ENCODE assay signal across 21 cellular contexts in the genomic region with DNA sequence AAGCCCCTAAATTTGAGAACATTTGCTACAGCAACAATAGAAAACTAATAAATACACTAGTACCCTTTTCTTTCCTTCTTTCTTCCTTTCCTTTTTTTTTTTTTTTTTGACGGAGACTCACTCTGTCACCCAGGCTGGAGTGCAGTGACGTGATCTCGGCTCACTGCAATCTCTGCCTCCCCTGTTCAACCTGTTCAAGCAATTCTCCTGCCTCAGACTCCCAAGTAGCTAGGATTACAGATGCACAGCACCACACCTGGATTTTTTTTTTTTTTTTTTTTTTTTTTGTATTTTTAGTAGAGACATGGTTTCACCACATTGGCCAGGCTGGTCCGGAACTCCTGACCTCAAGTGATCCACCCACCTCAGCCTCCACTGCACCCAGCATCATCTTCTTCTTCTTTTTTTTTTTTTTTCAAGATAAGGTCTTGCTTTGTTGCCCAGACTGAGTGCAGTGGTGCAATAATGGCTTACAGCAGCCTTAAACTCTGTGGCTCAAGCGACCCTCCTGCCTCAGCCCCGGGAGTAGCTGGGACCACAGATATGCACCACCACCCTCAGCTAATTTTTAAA. TPM values are rescaled to one million over a fixed set of nuclear protein-coding genes. Genes with fewer than 3 reads are reported as not detected.
DNase-seq lines count a peak whose midpoint lies in the region; ATAC-seq and TF ChIP-seq lines count a peak whose summit lies in the region.
"Had no signal": no experiment of that assay in that cellular context is flagged by ENCODE, and none has a peak within 500 bp of the region (broad histone marks: within the 10 kb centered on the region; RNA-seq: fewer than 3 reads in every experiment).

No MANE protein-coding gene starts in this region.

- WGBS in body of pancreas, 2 donors, result 80 to 90% methylated on average over 6 of the region's 6 CpGs

- no peak overlapping the region for H3K27ac Mint-ChIP-seq in GM23338
- H3K27ac Mint-ChIP-seq in memory B cell, result no peak overlapping the region
- H3K27ac Mint-ChIP-seq: activated CD4-positive, alpha-beta T cell treated with anti-CD3 and anti-CD28 coated beads for 36 hours; activated T-helper 2 cell treated with anti-CD3 and anti-CD28 coated beads, Interferon-gamma antibody, Interleukin-2, Interleukin-4, amounts not matched to agents 10 μg/mL and 5 μg/mL and 100 μg/mL, durations not matched to agents 14 hours and 24 hours and 36 hours had no signal

- H3K9me3 Mint-ChIP-seq in GM23338 (peaks cover 12% of the 10 kb centered on the region), memory B cell (no peaks in the 10 kb centered on the region)
- H3K9me3 Mint-ChIP-seq: activated T-helper 2 cell treated with anti-CD3 and anti-CD28 coated beads, Interferon-gamma antibody, Interleukin-2, Interleukin-4, amounts not matched to agents 10 μg/mL and 5 μg/mL and 100 μg/mL, durations not matched to agents 14 hours and 24 hours and 36 hours had no signal

- peak; percentile 27 for DNase-seq in SIG-M5 treated with dmso at 0.1 percent for 504 hours (lab: John Stamatoyannopoulos, UW; ENCODE audit: unreplicated experiment)
- DNase-seq in SIG-M5 (lab: John Stamatoyannopoulos, UW), result no peak
- no peak for DNase-seq in GM23338 (ENCODE audit: low spot score)
- DNase-seq in memory B cell (ENCODE audit: low spot score in 2 of 2), result peak in 1 of 2 donors; percentile 11
- DNase-seq in body of pancreas, result no peak
- DNase-seq in left lung, result no peak
- DNase-seq: 8988T; activated CD4-positive, alpha-beta T cell treated with anti-CD3 and anti-CD28 coated beads for 36 hours; AML-193; DMS79; NCI-H2081 treated with DMSO at 0.1 percent for 48 hours; nucleus accumbens had no signal

- H3F3A ChIP-seq in GM23338 (replicated peaks; ENCODE audit: low read depth) (peaks cover 28% of the 10 kb centered on the region; the same call in 1 of the 2 replicates), OCI-LY1 (ENCODE audit: insufficient read depth, low read length) (no peaks in the 10 kb centered on the region)

- intact Hi-C loops in body of pancreas (cut with DNase I), result loop anchor here (10.0 kb wide), 1 partner anchor 60 kb away; no protein-coding TSS in a partner anchor
- intact Hi-C loops in left lung (cut with DNase I), result no loop called here

- peaks cover 12% of the 10 kb centered on the region for H3K36me3 ChIP-seq in GM23338 (ENCODE audit: insufficient read depth)
- no peaks in the 10 kb centered on the region for H3K36me3 ChIP-seq in OCI-LY1 (ENCODE audit: insufficient read depth, low read length)
- no peaks in the 10 kb centered on the region for H3K36me3 ChIP-seq in body of pancreas (replicated peaks in 1 of 2; ENCODE audit: insufficient read depth in 1 of 2, low read depth in 2 of 2)
- no peaks in the 10 kb centered on the region for H3K36me3 ChIP-seq in left lung
- H3K36me3 ChIP-seq: breast epithelium, gastroesophageal sphincter, thoracic aorta had no signal

- H3K4me1 ChIP-seq in GM23338 (ENCODE audit: insufficient read depth) (peaks cover 17% of the 10 kb centered on the region), OCI-LY1 (ENCODE audit: insufficient read depth, low read length, severe bottlenecking) (peaks cover 33% of the 10 kb centered on the region), body of pancreas (peaks cover 5% of the 10 kb centered on the region), left lung (peaks cover 0 to 21% of the 10 kb centered on the region in 2 donors)
- H3K4me1 ChIP-seq: breast epithelium had no signal

- no peaks in the 10 kb centered on the region for H3K9me2 ChIP-seq in GM23338 (ENCODE audit: insufficient read depth)
- no peaks in the 10 kb centered on the region for H3K9me2 ChIP-seq in OCI-LY1 (ENCODE audit: low read depth, low read length)

- H3K9me3 ChIP-seq in OCI-LY1 (ENCODE audit: low read length) (no peaks in the 10 kb centered on the region), body of pancreas (no peaks in the 10 kb centered on the region), left lung (no peaks in the 10 kb centered on the region)
- H3K9me3 ChIP-seq: gastroesophageal sphincter, thoracic aorta had no signal

- no peak for TF ChIP-seq POLR2A in body of pancreas (IDR thresholded peaks at IDR 0.05)

- H2AFZ ChIP-seq in GM23338, result no peak overlapping the region
- H2AFZ ChIP-seq in OCI-LY1 (ENCODE audit: low read length), result 0 out of 2 replicates have a peak overlapping the region, but pooled peaks have one; percentile 1

- no peak for TF ChIP-seq CTCF in GM23338 (conservative IDR thresholded peaks at IDR 0.05; ENCODE audit: low read depth in 2 of 2)
- TF ChIP-seq CTCF in OCI-LY1 (IDR thresholded peaks at IDR 0.05; ENCODE audit: low read length), result no peak
- TF ChIP-seq CTCF in body of pancreas (IDR thresholded peaks at IDR 0.05), result no peak
- TF ChIP-seq CTCF in left lung (IDR thresholded peaks at IDR 0.05), result no peak

- 0 out of 2 replicates have a peak overlapping the region, but pooled peaks have one; percentile 35 for H3K27ac ChIP-seq in GM23338 (ENCODE audit: low read depth)
- H3K27ac ChIP-seq in OCI-LY1 (ENCODE audit: low read depth, low read length, poor library complexity, severe bottlenecking), result peak overlapping the region; percentile 72
- no peak overlapping the region for H3K27ac ChIP-seq in body of pancreas
- no peak overlapping the region for H3K27ac ChIP-seq in left lung
- H3K27ac ChIP-seq: breast epithelium, coronary artery, gastroesophageal sphincter, SK-N-MC, thoracic aorta had no signal

- peaks cover 27% of the 10 kb centered on the region for H3K4me1 Mint-ChIP-seq in GM23338
- H3K4me1 Mint-ChIP-seq in memory B cell, result peaks cover 25% of the 10 kb centered on the region

- H4K20me1 ChIP-seq in GM23338 (replicated peaks; ENCODE audit: insufficient read depth) (no peaks in the 10 kb centered on the region), OCI-LY1 (ENCODE audit: insufficient read depth, low read length) (no peaks in the 10 kb centered on the region)

- H3K36me3 Mint-ChIP-seq in GM23338 (ENCODE audit: low read depth) (peaks cover 28% of the 10 kb centered on the region), memory B cell (peaks cover 1% of the 10 kb centered on the region)

- ATAC-seq in GM23338, result no peak
- peak; percentile 58 for ATAC-seq in memory B cell (ENCODE audit: low read depth)
- ATAC-seq in body of pancreas, result no peak
- no peak for ATAC-seq in GM21723 (IDR thresholded peaks at IDR 0.05; ENCODE audit: unreplicated experiment)
- ATAC-seq in left lung, result no peak
- ATAC-seq: activated CD4-positive, alpha-beta T cell treated with anti-CD3 and anti-CD28 coated beads for 36 hours; gastroesophageal sphincter had no signal

- H3K4me2 ChIP-seq in GM23338 (no peak overlapping the region), OCI-LY1 (ENCODE audit: low read length) (no peak overlapping the region)

- H3K27me3 Mint-ChIP-seq in GM23338 (ENCODE audit: insufficient read depth, low read depth, poor library complexity) (peaks cover 12% of the 10 kb centered on the region), memory B cell (no peaks in the 10 kb centered on the region)
- H3K27me3 Mint-ChIP-seq: activated CD4-positive, alpha-beta T cell treated with anti-CD3 and anti-CD28 coated beads for 36 hours had no signal

- H3K79me2 ChIP-seq in GM23338 (replicated peaks; ENCODE audit: insufficient read depth), result 0 out of 2 replicates have a peak, but pooled peaks cover 3% of the 10 kb centered on the region
- H3K79me2 ChIP-seq in OCI-LY1 (ENCODE audit: insufficient read depth, low read length), result no peaks in the 10 kb centered on the region

- H3K4me3 Mint-ChIP-seq in GM23338 (no peak overlapping the region), memory B cell (no peak overlapping the region)
- H3K4me3 Mint-ChIP-seq: activated CD4-positive, alpha-beta T cell treated with anti-CD3 and anti-CD28 coated beads for 36 hours had no signal

- H3K4me3 ChIP-seq in GM23338, result no peak overlapping the region
- no peak overlapping the region for H3K4me3 ChIP-seq in OCI-LY1 (ENCODE audit: low read depth, low read length, poor library complexity, severe bottlenecking)
- H3K4me3 ChIP-seq in body of pancreas, result no peak overlapping the region
- no peak overlapping the region for H3K4me3 ChIP-seq in left lung
- H3K4me3 ChIP-seq: breast epithelium, coronary artery, gastroesophageal sphincter, lung, SK-N-MC, thoracic aorta had no signal

- H3K27me3 ChIP-seq in GM23338 (ENCODE audit: insufficient read depth) (no peaks in the 10 kb centered on the region), OCI-LY1 (ENCODE audit: insufficient read depth, low read length) (no peaks in the 10 kb centered on the region), body of pancreas (no peaks in the 10 kb centered on the region), left lung (no peaks in the 10 kb centered on the region)
- H3K27me3 ChIP-seq: breast epithelium, gastroesophageal sphincter had no signal

- H3K9ac ChIP-seq in OCI-LY1 (ENCODE audit: low read length), result no peak overlapping the region

TF ChIP-seq in GM23338, 12 proteins besides CTCF, POLR2A, EP300 and RAD21 (continues in another document):
- TF ChIP-seq STAT1 (IDR thresholded peaks at IDR 0.05; ENCODE audit: unreplicated experiment) (no peak), EZH2 (IDR thresholded peaks at IDR 0.05; ENCODE audit: low read depth, unreplicated experiment) (no peak), EZH2phosphoT487 (IDR thresholded peaks at IDR 0.05; ENCODE audit: unreplicated experiment) (no peak), NANOG (IDR thresholded peaks at IDR 0.05; ENCODE audit: borderline replicate concordance) (no peak), CREB1 (CRISPR knock-in tag; IDR thresholded peaks at IDR 0.05; ENCODE audit: low read depth) (no peak), POLR2AphosphoS5 (IDR thresholded peaks at IDR 0.05; ENCODE audit: low read depth) (no peak; the same call in 1 of the 2 replicates), JUNB (IDR thresholded peaks at IDR 0.05; ENCODE audit: unreplicated experiment) (no peak)

RNA-seq across cellular contexts. Expression of gene CBR3, which starts 19.7 kb away (rescaled TPM):
- 4.0 and 4.6 TPM in 2 replicates for total RNA-seq in GM23338 (2014; rRNA removed; shearing (Covaris generic))
- 8.2 and 8.7 TPM in 2 replicates for polyA plus RNA-seq in GM23338 (2016; fragmentation: Nextera tagmentation; extraction: Ambion mirVana)
- total RNA-seq in body of pancreas, result 1 to 10 TPM in 1 of 2 donors, under 1 TPM in 1; 0.52 to 1.3 TPM
- 1 to 10 TPM; 2.5 to 4.7 TPM for total RNA-seq in left lung

RNA-seq across cellular contexts. Expression of gene DOP1B, which starts 41.4 kb away (rescaled TPM):
- 9.9 and 18.0 TPM in 2 replicates for total RNA-seq in GM23338 (2014; rRNA removed; shearing (Covaris generic))
- polyA plus RNA-seq in GM23338 (2016; fragmentation: Nextera tagmentation; extraction: Ambion mirVana), result 2.8 and 4.9 TPM in 2 replicates
- total RNA-seq in body of pancreas (10 to 100 TPM in 1 of 2 donors, 1 to 10 TPM in 1; 4.6 to 15.3 TPM), left lung (10 to 100 TPM; 27.4 to 29.6 TPM)

RNA-seq across cellular contexts. Expression of gene CBR1, which starts 45.4 kb away (rescaled TPM):
- 487 and 499 TPM in 2 replicates for total RNA-seq in GM23338 (2014; rRNA removed; shearing (Covaris generic))
- 273 and 285 TPM in 2 replicates for polyA plus RNA-seq in GM23338 (2016; fragmentation: Nextera tagmentation; extraction: Ambion mirVana)
- 10 to 100 TPM; 78.8 to 80.7 TPM for total RNA-seq in body of pancreas
- total RNA-seq in left lung, result 10 to 100 TPM; 64.1 to 83.4 TPM

RNA-seq across cellular contexts. Expression of gene SETD4, which starts 54.9 kb away (rescaled TPM):
- total RNA-seq in GM23338 (2014; rRNA removed; shearing (Covaris generic)), result 33.8 and 45.1 TPM in 2 replicates
- 32.5 and 33.1 TPM in 2 replicates for polyA plus RNA-seq in GM23338 (2016; fragmentation: Nextera tagmentation; extraction: Ambion mirVana)
- total RNA-seq in body of pancreas, result 10 to 100 TPM in 1 of 2 donors, 1 to 10 TPM in 1; 9.9 to 32.3 TPM
- total RNA-seq in left lung, result 10 to 100 TPM; 16.6 to 21.3 TPM

Comparison
In these comparisons a context has a peak if more than half of its experiments do, and no peak if none do; other contexts are left out.
1. H3K27ac ChIP-seq: peak in GM23338 (single experiment) and OCI-LY1 (single experiment); none in body of pancreas (0 of 4) and left lung (0 of 2).